2 cellular contexts compared by ENCODE assay signal in the genomic region with DNA sequence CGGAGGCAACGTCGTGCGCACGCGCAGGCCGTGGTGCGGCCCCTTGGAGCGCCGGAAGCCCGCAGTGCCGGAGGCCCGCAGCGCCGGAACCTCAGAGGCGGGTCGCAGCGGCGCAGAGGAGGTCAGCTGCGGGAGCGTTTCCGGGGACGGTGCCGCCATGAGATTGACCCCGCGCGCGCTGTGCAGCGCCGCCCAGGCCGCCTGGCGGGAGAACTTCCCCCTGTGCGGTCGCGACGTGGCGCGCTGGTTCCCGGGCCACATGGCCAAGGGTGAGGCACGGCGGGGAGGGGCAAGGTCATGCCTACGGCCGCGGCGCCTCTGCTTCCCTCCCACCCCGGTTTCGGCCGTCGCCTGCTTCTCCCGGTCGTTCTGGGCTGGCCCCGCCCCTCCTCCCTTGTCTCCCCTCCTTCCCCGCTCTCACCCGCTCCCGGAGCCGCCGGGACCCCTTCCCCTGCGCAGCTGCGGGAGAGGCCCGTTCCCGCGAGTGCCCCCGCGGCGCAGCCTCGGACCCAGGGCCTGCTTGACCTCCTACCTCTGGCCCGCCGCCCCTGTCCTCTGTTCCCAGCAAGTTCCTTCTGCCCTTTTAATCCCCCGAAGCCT.
TF ChIP-seq lines count a peak whose summit lies in the region.

A gene with protein sequence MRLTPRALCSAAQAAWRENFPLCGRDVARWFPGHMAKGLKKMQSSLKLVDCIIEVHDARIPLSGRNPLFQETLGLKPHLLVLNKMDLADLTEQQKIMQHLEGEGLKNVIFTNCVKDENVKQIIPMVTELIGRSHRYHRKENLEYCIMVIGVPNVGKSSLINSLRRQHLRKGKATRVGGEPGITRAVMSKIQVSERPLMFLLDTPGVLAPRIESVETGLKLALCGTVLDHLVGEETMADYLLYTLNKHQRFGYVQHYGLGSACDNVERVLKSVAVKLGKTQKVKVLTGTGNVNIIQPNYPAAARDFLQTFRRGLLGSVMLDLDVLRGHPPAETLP (plus strand): TSS at position 94 of the 600 bp plus-strand sequence. CDS start 64 bp downstream, at position 158.

TF ChIP-seq in HEK293, 187 proteins besides CTCF, POLR2A, EP300 and RAD21 (continued from another document and continues in another):
- TF ChIP-seq, protein P1, sequence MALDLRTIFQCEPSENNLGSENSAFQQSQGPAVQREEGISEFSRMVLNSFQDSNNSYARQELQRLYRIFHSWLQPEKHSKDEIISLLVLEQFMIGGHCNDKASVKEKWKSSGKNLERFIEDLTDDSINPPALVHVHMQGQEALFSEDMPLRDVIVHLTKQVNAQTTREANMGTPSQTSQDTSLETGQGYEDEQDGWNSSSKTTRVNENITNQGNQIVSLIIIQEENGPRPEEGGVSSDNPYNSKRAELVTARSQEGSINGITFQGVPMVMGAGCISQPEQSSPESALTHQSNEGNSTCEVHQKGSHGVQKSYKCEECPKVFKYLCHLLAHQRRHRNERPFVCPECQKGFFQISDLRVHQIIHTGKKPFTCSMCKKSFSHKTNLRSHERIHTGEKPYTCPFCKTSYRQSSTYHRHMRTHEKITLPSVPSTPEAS (tag by site-specific recombination; IDR thresholded peaks at IDR 0.05), result 0 out of 2 replicates have a peak, but pooled peaks have one; percentile 21
- TF ChIP-seq ZNF514 (tag by site-specific recombination; IDR thresholded peaks at IDR 0.05) (no peak), ZFP3 (tag by site-specific recombination; IDR thresholded peaks at IDR 0.05; ENCODE audit: low read depth) (no peak), ZNF561 (tag by site-specific recombination; IDR thresholded peaks at IDR 0.05; ENCODE audit: borderline replicate concordance) (peak; percentile 93), ZNF629 (tag by site-specific recombination; IDR thresholded peaks at IDR 0.05) (peak; percentile 62), ZNF621 (tag by site-specific recombination; IDR thresholded peaks at IDR 0.05) (no peak), KLF9 (tag by site-specific recombination; IDR thresholded peaks at IDR 0.05; ENCODE audit: low read depth) (peak; percentile 85), ZNF239 (tag by site-specific recombination; IDR thresholded peaks at IDR 0.05) (0 out of 2 replicates have a peak, but pooled peaks have one; percentile 43), ZNF350 (tag by site-specific recombination; IDR thresholded peaks at IDR 0.05) (no peak)
- TF ChIP-seq, protein P2, sequence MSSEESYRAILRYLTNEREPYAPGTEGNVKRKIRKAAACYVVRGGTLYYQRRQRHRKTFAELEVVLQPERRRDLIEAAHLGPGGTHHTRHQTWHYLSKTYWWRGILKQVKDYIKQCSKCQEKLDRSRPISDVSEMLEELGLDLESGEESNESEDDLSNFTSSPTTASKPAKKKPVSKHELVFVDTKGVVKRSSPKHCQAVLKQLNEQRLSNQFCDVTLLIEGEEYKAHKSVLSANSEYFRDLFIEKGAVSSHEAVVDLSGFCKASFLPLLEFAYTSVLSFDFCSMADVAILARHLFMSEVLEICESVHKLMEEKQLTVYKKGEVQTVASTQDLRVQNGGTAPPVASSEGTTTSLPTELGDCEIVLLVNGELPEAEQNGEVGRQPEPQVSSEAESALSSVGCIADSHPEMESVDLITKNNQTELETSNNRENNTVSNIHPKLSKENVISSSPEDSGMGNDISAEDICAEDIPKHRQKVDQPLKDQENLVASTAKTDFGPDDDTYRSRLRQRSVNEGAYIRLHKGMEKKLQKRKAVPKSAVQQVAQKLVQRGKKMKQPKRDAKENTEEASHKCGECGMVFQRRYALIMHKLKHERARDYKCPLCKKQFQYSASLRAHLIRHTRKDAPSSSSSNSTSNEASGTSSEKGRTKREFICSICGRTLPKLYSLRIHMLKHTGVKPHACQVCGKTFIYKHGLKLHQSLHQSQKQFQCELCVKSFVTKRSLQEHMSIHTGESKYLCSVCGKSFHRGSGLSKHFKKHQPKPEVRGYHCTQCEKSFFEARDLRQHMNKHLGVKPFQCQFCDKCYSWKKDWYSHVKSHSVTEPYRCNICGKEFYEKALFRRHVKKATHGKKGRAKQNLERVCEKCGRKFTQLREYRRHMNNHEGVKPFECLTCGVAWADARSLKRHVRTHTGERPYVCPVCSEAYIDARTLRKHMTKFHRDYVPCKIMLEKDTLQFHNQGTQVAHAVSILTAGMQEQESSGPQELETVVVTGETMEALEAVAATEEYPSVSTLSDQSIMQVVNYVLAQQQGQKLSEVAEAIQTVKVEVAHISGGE (tag by site-specific recombination; conservative IDR thresholded peaks at IDR 0.05; ENCODE audit: low read depth), result peak; percentile 97
- TF ChIP-seq, protein P3, sequence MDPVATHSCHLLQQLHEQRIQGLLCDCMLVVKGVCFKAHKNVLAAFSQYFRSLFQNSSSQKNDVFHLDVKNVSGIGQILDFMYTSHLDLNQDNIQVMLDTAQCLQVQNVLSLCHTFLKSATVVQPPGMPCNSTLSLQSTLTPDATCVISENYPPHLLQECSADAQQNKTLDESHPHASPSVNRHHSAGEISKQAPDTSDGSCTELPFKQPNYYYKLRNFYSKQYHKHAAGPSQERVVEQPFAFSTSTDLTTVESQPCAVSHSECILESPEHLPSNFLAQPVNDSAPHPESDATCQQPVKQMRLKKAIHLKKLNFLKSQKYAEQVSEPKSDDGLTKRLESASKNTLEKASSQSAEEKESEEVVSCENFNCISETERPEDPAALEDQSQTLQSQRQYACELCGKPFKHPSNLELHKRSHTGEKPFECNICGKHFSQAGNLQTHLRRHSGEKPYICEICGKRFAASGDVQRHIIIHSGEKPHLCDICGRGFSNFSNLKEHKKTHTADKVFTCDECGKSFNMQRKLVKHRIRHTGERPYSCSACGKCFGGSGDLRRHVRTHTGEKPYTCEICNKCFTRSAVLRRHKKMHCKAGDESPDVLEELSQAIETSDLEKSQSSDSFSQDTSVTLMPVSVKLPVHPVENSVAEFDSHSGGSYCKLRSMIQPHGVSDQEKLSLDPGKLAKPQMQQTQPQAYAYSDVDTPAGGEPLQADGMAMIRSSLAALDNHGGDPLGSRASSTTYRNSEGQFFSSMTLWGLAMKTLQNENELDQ (tag by site-specific recombination; IDR thresholded peaks at IDR 0.05; ENCODE audit: low read depth), result no peak
- TF ChIP-seq, protein P4, sequence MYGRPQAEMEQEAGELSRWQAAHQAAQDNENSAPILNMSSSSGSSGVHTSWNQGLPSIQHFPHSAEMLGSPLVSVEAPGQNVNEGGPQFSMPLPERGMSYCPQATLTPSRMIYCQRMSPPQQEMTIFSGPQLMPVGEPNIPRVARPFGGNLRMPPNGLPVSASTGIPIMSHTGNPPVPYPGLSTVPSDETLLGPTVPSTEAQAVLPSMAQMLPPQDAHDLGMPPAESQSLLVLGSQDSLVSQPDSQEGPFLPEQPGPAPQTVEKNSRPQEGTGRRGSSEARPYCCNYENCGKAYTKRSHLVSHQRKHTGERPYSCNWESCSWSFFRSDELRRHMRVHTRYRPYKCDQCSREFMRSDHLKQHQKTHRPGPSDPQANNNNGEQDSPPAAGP (tag by site-specific recombination; IDR thresholded peaks at IDR 0.05), result peak; percentile 89
- TF ChIP-seq, protein P5, sequence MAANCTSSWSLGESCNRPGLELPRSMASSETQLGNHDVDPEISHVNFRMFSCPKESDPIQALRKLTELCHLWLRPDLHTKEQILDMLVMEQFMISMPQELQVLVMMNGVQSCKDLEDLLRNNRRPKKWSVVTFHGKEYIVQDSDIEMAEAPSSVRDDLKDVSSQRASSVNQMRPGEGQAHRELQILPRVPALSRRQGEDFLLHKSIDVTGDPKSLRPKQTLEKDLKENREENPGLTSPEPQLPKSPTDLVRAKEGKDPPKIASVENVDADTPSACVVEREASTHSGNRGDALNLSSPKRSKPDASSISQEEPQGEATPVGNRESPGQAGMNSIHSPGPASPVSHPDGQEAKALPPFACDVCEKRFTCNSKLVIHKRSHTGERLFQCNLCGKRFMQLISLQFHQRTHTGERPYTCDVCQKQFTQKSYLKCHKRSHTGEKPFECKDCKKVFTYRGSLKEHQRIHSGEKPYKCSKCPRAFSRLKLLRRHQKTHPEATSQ (tag by site-specific recombination; IDR thresholded peaks at IDR 0.05), result peak; percentile 99

TF ChIP-seq in SK-N-SH treated with all-trans-retinoic acid at 6 μM for 48 hours, 23 proteins besides CTCF, POLR2A, EP300 and RAD21 (continued from another document):
- TF ChIP-seq, protein P6, sequence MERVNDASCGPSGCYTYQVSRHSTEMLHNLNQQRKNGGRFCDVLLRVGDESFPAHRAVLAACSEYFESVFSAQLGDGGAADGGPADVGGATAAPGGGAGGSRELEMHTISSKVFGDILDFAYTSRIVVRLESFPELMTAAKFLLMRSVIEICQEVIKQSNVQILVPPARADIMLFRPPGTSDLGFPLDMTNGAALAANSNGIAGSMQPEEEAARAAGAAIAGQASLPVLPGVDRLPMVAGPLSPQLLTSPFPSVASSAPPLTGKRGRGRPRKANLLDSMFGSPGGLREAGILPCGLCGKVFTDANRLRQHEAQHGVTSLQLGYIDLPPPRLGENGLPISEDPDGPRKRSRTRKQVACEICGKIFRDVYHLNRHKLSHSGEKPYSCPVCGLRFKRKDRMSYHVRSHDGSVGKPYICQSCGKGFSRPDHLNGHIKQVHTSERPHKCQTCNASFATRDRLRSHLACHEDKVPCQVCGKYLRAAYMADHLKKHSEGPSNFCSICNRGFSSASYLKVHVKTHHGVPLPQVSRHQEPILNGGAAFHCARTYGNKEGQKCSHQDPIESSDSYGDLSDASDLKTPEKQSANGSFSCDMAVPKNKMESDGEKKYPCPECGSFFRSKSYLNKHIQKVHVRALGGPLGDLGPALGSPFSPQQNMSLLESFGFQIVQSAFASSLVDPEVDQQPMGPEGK (CRISPR knock-in tag; IDR thresholded peaks at IDR 0.05; ENCODE audit: borderline replicate concordance), result no peak
- no peak for TF ChIP-seq ZC3H10 (CRISPR knock-in tag; IDR thresholded peaks at IDR 0.05)
- TF ChIP-seq GLIS3 (CRISPR knock-in tag; IDR thresholded peaks at IDR 0.05), result no peak
- TF ChIP-seq ARNTL (CRISPR knock-in tag; IDR thresholded peaks at IDR 0.05; ENCODE audit: borderline replicate concordance, low read depth), result no peak
- no peak for TF ChIP-seq TCF4 (CRISPR knock-in tag; IDR thresholded peaks at IDR 0.05; ENCODE audit: borderline replicate concordance)
- no peak for TF ChIP-seq RARB (CRISPR knock-in tag; IDR thresholded peaks at IDR 0.05)
- TF ChIP-seq, protein P7, sequence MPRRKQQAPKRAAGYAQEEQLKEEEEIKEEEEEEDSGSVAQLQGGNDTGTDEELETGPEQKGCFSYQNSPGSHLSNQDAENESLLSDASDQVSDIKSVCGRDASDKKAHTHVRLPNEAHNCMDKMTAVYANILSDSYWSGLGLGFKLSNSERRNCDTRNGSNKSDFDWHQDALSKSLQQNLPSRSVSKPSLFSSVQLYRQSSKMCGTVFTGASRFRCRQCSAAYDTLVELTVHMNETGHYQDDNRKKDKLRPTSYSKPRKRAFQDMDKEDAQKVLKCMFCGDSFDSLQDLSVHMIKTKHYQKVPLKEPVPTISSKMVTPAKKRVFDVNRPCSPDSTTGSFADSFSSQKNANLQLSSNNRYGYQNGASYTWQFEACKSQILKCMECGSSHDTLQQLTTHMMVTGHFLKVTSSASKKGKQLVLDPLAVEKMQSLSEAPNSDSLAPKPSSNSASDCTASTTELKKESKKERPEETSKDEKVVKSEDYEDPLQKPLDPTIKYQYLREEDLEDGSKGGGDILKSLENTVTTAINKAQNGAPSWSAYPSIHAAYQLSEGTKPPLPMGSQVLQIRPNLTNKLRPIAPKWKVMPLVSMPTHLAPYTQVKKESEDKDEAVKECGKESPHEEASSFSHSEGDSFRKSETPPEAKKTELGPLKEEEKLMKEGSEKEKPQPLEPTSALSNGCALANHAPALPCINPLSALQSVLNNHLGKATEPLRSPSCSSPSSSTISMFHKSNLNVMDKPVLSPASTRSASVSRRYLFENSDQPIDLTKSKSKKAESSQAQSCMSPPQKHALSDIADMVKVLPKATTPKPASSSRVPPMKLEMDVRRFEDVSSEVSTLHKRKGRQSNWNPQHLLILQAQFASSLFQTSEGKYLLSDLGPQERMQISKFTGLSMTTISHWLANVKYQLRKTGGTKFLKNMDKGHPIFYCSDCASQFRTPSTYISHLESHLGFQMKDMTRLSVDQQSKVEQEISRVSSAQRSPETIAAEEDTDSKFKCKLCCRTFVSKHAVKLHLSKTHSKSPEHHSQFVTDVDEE (CRISPR knock-in tag; IDR thresholded peaks at IDR 0.05), result 0 out of 2 replicates have a peak, but pooled peaks have one; percentile 43
- no peak for TF ChIP-seq BACH2 (CRISPR knock-in tag; IDR thresholded peaks at IDR 0.05; ENCODE audit: borderline replicate concordance)
